Comparison of ENCODE assay signal across 8 cellular contexts in the genomic region with DNA sequence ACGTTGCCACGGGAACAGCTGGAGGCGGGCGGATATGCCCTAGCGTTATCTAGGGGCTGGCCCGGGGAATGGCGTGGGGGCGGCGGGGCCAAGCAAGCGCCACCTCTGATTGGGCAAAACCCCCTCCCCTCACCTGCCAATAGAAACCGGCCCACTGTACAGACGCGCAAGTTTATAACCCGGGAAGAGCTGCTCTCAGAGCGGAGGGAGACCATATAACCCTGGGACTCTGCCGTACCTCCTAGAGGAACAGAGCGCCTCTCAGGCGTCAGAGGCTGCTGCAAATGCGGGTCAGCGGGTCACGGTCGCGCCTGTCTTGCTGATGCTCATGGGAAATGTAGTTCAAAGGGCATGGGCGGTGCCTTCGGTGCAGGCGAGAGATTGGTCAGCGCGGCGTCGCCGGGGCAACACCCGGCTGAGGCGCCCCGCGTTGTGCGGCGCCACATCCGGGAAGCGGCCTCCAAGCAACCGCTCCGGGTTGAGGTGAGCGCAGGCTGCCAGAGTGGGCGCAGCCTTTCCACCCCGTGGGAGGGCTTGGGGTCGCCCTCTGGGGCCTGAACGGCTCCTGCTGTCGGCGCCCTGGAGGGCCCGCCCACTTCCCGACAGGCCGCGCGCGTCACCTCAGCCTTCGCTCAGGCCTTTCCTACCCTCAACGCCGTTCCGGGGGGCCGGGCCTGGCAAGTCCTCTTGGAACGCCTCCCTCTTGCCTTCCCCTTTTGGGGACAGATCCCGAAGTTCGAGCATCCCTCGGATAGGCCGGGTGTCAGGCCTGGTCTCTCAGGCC. TPM values are rescaled to one million over a fixed set of nuclear protein-coding genes. Genes with fewer than 3 reads are reported as not detected.
DNase-seq lines count a peak whose midpoint lies in the region; ATAC-seq, FAIRE-seq and TF ChIP-seq lines count a peak whose summit lies in the region.

A gene (plus strand): TSS at position 639 of the 784 bp plus-strand sequence. CDS start 867 bp downstream, outside the sequence.

- no peaks in the 10 kb centered on the region for H3K27me3 Mint-ChIP-seq in activated CD4-positive, alpha-beta T cell treated with anti-CD3 and anti-CD28 coated beads for 36 hours

- intact Hi-C loops in activated CD4-positive, alpha-beta T cell treated with anti-CD3 and anti-CD28 coated beads for 36 hours (cut with DNase I, micrococcal nuclease): loop anchor here (1.0 to 5.0 kb wide), 22 partner anchors 9 to 198 kb away; a partner anchor contains a TSS

- H3K4me3 ChIP-seq in BE2C (ENCODE audit: low read depth, low read length) (peak within 1 kb of the TSS; percentile 78), choroid plexus epithelial cell (ENCODE audit: low read depth, low read length) (peak within 1 kb of the TSS; percentile 69), kidney epithelial cell (ENCODE audit: low read depth, low read length) (peak within 1 kb of the TSS; percentile 59)

- no peaks in the 10 kb centered on the region; the same call in 1 of the 2 replicates for H3K4me1 ChIP-seq in BE2C

- peak; percentile 98 for FAIRE-seq in GM19239 (lab: Jason Lieb, UNC)

- H3K36me3 Mint-ChIP-seq in activated CD4-positive, alpha-beta T cell treated with anti-CD3 and anti-CD28 coated beads for 36 hours (ENCODE audit: low read depth): peaks cover 4% of the 10 kb centered on the region

- H3K27me3 ChIP-seq in BE2C (no peaks in the 10 kb centered on the region), kidney epithelial cell (ENCODE audit: control insufficient read depth, insufficient read depth, low read length) (no peaks in the 10 kb centered on the region)

- no peaks in the 10 kb centered on the region for H3K9me3 Mint-ChIP-seq in activated CD4-positive, alpha-beta T cell treated with anti-CD3 and anti-CD28 coated beads for 36 hours (ENCODE audit: low read depth)

- H3K36me3 ChIP-seq in BE2C (peaks cover 18% of the 10 kb centered on the region), kidney epithelial cell (ENCODE audit: control insufficient read depth, insufficient read depth, low read length) (no peaks in the 10 kb centered on the region)

- DNase-seq in BE2C: peak; percentile 96
- DNase-seq in GM19239 (ENCODE audit: insufficient read length, low spot score): peak; percentile 97
- DNase-seq in NCI-H510A treated with DMSO at 0.1 percent for 48 hours (lab: John Stamatoyannopoulos, UW): peak; percentile 97
- peak; percentile 98 for DNase-seq in activated CD4-positive, alpha-beta T cell treated with anti-CD3 and anti-CD28 coated beads for 36 hours
- peak; percentile 98 for DNase-seq in choroid plexus epithelial cell (ENCODE audit: low read depth)
- DNase-seq in kidney epithelial cell (ENCODE audit: low read depth): peak; percentile 91
- peak; percentile 97 for DNase-seq in stimulated activated CD4-positive, alpha-beta T cell treated with anti-CD3 and anti-CD28 coated beads, Interleukin-15, amount 100 ng/mL, for 24 hours

- POLR2A ChIA-PET in activated CD4-positive, alpha-beta T cell treated with anti-CD3 and anti-CD28 coated beads for 36 hours (lab: Charles Lee): interaction anchor here (0.7 to 1.0 kb wide), 4 partner anchors 13 to 44 kb away, joined by 3 to 7 read pairs (median 3); a partner anchor contains a TSS

- CTCF ChIA-PET in activated CD4-positive, alpha-beta T cell treated with anti-CD3 and anti-CD28 coated beads for 36 hours (lab: Charles Lee): no interaction called here

- H3K9me3 ChIP-seq in BE2C: no peaks in the 10 kb centered on the region

- H3K4me3 Mint-ChIP-seq in activated CD4-positive, alpha-beta T cell treated with anti-CD3 and anti-CD28 coated beads for 36 hours: peak within 1 kb of the TSS; percentile 83

- peak; percentile 5; the same call in 1 of the 2 replicates for TF ChIP-seq CTCF in BE2C (IDR thresholded peaks at IDR 0.05; ENCODE audit: low read depth, low read length)
- no peak for TF ChIP-seq CTCF in choroid plexus epithelial cell (conservative IDR thresholded peaks at IDR 0.05; ENCODE audit: low read depth, low read length)
- TF ChIP-seq CTCF in kidney epithelial cell (IDR thresholded peaks at IDR 0.05; ENCODE audit: insufficient read depth, low read length, poor library complexity, severe bottlenecking): no peak

- peaks cover 14% of the 10 kb centered on the region for H3K4me1 Mint-ChIP-seq in activated CD4-positive, alpha-beta T cell treated with anti-CD3 and anti-CD28 coated beads for 36 hours

- peak; percentile 74 for ATAC-seq in HG03442 (IDR thresholded peaks at IDR 0.05; ENCODE audit: unreplicated experiment)
- peak; percentile 92 for ATAC-seq in activated CD4-positive, alpha-beta T cell treated with anti-CD3 and anti-CD28 coated beads for 36 hours

- H3K27ac Mint-ChIP-seq in activated CD4-positive, alpha-beta T cell treated with anti-CD3 and anti-CD28 coated beads for 36 hours: peak within 1 kb of the TSS; percentile 96

RNA-seq across cellular contexts. Expression of the gene that starts here (rescaled TPM):
- polyA plus RNA-seq in BE2C (2012; ENCODE audit: insufficient read depth, insufficient read length, low read depth): 19.1 TPM
- total RNA-seq in activated CD4-positive, alpha-beta T cell treated with anti-CD3 and anti-CD28 coated beads for 36 hours: 1 to 10 TPM; 4.2 to 4.7 TPM
- 10.8 and 13.1 TPM in 2 replicates for total RNA-seq in kidney epithelial cell

Comparison
In these comparisons a context has a peak if more than half of its experiments do, and no peak if none do; other contexts are left out.
1. Peak in every context shown above with its lines: DNase-seq, ATAC-seq and H3K4me3 ChIP-seq.